20 cellular contexts compared by ENCODE assay signal in genomic region chr14:104523546-104523935, GRCh38. TPM values are rescaled to one million over a fixed set of nuclear protein-coding genes. Genes with fewer than 3 reads are reported as not detected.
"Had no signal": no experiment of that assay in that cellular context is flagged by ENCODE, and none has a peak within 500 bp of the region (broad histone marks: within the 10 kb centered on the region; RNA-seq: fewer than 3 reads in every experiment).

No MANE protein-coding gene starts in this region.

- DNase-seq: KBM-7, MG63, NCI-H1092, NCI-H1105 treated with DMSO at 0.1 percent for 48 hours, NCI-H1417 treated with DMSO at 0.1 percent for 48 hours, NCI-H146, NCI-H1694 treated with DMSO at 0.1 percent for 48 hours, NCI-H1930, NCI-H2081, NCI-H2107, NCI-H2227 treated with DMSO at 0.1 percent for 48 hours, NCI-H524, NCI-H526 treated with DMSO at 0.1 percent for 48 hours, NCI-H748 treated with DMSO at 0.1 percent for 48 hours, Right ventricle myocardium superior, RPMI8226, SIG-M5 had no signal

- H3K4me3 ChIP-seq: MG63, SJSA1, SK-N-MC had no signal

- H3K27ac ChIP-seq: SJSA1, SK-N-MC had no signal

- H3K27me3 ChIP-seq: MG63, SJSA1 had no signal

- H3K4me1 ChIP-seq: SJSA1 had no signal

- H3K36me3 ChIP-seq: MG63, SJSA1 had no signal

- H3K9me3 ChIP-seq: MG63 had no signal

RNA-seq across cellular contexts. Expression of gene C14orf180, which starts 56.0 kb away (rescaled TPM):
- total RNA-seq: NCI-H460, SJSA1 had no signal
